Comparison of ENCODE assay signal across 1 cellular context in the genomic region with DNA sequence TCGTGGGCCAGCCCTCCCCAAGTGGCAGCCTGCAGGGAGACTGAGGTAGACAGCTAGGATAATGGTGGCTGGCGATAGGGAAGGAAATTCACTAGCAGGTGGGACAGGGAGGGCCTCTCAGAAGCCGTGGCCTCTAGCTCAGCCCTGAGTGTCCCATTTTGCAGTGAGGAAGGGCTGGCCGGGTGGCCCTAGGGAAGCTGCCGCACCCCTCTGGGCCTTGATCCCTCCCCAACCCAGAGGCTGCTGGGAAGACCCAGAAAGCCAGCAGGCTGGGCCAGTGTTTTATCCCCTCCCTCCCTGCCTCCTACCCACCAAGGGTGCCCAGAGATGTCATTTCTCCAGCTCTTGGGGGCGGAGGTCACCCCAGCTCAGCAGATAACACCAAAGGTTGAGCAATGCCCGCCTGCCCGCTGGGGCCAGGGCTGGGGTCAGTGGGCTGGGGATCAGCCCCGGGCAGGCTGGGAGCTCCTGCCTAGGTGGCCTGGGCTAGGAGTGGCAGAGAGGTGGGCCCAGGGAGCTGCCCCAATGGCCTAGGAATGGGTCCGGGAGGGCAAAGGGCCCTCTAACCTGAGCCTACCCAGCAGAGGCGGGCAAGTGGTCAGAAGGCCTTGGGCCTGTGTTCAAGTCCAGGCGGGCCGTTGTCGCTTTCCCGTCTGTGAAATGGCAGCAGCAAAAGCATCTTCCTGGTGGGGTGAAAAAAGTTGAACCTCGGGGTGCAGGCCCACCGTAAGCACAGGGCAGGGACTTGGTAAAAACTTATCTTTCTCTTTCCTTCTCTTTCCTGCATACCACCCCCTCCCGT.
TF ChIP-seq lines count a peak whose summit lies in the region.

No MANE protein-coding gene starts in this region.

TF ChIP-seq in HepG2, 621 proteins besides CTCF, POLR2A, EP300 and RAD21 (continued from another document and continues in another):
- TF ChIP-seq, protein P1, sequence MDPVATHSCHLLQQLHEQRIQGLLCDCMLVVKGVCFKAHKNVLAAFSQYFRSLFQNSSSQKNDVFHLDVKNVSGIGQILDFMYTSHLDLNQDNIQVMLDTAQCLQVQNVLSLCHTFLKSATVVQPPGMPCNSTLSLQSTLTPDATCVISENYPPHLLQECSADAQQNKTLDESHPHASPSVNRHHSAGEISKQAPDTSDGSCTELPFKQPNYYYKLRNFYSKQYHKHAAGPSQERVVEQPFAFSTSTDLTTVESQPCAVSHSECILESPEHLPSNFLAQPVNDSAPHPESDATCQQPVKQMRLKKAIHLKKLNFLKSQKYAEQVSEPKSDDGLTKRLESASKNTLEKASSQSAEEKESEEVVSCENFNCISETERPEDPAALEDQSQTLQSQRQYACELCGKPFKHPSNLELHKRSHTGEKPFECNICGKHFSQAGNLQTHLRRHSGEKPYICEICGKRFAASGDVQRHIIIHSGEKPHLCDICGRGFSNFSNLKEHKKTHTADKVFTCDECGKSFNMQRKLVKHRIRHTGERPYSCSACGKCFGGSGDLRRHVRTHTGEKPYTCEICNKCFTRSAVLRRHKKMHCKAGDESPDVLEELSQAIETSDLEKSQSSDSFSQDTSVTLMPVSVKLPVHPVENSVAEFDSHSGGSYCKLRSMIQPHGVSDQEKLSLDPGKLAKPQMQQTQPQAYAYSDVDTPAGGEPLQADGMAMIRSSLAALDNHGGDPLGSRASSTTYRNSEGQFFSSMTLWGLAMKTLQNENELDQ (CRISPR knock-in tag; IDR thresholded peaks at IDR 0.05; ENCODE audit: borderline replicate concordance) = peak; percentile 7; the same call in 1 of the 2 replicates
- TF ChIP-seq KDM6A (CRISPR knock-in tag; IDR thresholded peaks at IDR 0.05; ENCODE audit: low read depth) = peak; percentile 97
- TF ChIP-seq ZKSCAN5 (CRISPR knock-in tag; IDR thresholded peaks at IDR 0.05) = no peak; the same call in 1 of the 2 replicates
- peak; percentile 78; the same call in 1 of the 2 replicates for TF ChIP-seq ZNF232 (CRISPR knock-in tag; IDR thresholded peaks at IDR 0.05; ENCODE audit: borderline replicate concordance)
- TF ChIP-seq ZNF326 (CRISPR knock-in tag; IDR thresholded peaks at IDR 0.05; ENCODE audit: borderline replicate concordance) = no peak
- TF ChIP-seq MED8 (CRISPR knock-in tag; IDR thresholded peaks at IDR 0.05; ENCODE audit: insufficient replicate concordance) = peak; percentile 97
- no peak for TF ChIP-seq THYN1 (CRISPR knock-in tag; IDR thresholded peaks at IDR 0.05; ENCODE audit: borderline replicate concordance, low read depth)
- peak; percentile 92; the same call in 1 of the 2 replicates for TF ChIP-seq ATAD3A (CRISPR knock-in tag; IDR thresholded peaks at IDR 0.05)
- TF ChIP-seq NR2F1 (CRISPR knock-in tag; IDR thresholded peaks at IDR 0.05) = peak; percentile 97 to 99
- no peak; the same call in 1 of the 2 replicates for TF ChIP-seq ZNF850 (CRISPR knock-in tag; conservative IDR thresholded peaks at IDR 0.05)
- TF ChIP-seq ZMAT3 (CRISPR knock-in tag; conservative IDR thresholded peaks at IDR 0.05) = peak; percentile 75; the same call in 1 of the 2 replicates
- TF ChIP-seq ZNF121 (CRISPR knock-in tag; IDR thresholded peaks at IDR 0.05) = peak; percentile 95
- no peak for TF ChIP-seq POLR2AphosphoS2 (IDR thresholded peaks at IDR 0.05; ENCODE audit: low read depth, low read length)
- peak; percentile 59; the same call in 1 of the 2 replicates for TF ChIP-seq ZBTB3 (CRISPR knock-in tag; IDR thresholded peaks at IDR 0.05; ENCODE audit: borderline replicate concordance, low read depth)
- TF ChIP-seq GZF1 (CRISPR knock-in tag; IDR thresholded peaks at IDR 0.05) = peak; percentile 62; the same call in 1 of the 2 replicates
- peak; percentile 94 for TF ChIP-seq ESRRA (CRISPR knock-in tag; IDR thresholded peaks at IDR 0.05; ENCODE audit: low read depth)
- no peak; the same call in 1 of the 2 replicates for TF ChIP-seq HOXA9 (CRISPR knock-in tag; IDR thresholded peaks at IDR 0.05; ENCODE audit: borderline replicate concordance)
- TF ChIP-seq IKZF1 (IDR thresholded peaks at IDR 0.05) = no peak
- TF ChIP-seq, protein P2, sequence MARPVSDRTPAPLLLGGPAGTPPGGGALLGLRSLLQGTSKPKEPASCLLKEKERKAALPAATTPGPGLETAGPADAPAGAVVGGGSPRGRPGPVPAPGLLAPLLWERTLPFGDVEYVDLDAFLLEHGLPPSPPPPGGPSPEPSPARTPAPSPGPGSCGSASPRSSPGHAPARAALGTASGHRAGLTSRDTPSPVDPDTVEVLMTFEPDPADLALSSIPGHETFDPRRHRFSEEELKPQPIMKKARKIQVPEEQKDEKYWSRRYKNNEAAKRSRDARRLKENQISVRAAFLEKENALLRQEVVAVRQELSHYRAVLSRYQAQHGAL (CRISPR knock-in tag; IDR thresholded peaks at IDR 0.05; ENCODE audit: not compliant biosample characterization) = no peak
- TF ChIP-seq, protein P3, sequence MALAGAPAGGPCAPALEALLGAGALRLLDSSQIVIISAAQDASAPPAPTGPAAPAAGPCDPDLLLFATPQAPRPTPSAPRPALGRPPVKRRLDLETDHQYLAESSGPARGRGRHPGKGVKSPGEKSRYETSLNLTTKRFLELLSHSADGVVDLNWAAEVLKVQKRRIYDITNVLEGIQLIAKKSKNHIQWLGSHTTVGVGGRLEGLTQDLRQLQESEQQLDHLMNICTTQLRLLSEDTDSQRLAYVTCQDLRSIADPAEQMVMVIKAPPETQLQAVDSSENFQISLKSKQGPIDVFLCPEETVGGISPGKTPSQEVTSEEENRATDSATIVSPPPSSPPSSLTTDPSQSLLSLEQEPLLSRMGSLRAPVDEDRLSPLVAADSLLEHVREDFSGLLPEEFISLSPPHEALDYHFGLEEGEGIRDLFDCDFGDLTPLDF (CRISPR knock-in tag; IDR thresholded peaks at IDR 0.05) = 0 out of 2 replicates have a peak, but pooled peaks have one; percentile 40
- TF ChIP-seq, protein P4, sequence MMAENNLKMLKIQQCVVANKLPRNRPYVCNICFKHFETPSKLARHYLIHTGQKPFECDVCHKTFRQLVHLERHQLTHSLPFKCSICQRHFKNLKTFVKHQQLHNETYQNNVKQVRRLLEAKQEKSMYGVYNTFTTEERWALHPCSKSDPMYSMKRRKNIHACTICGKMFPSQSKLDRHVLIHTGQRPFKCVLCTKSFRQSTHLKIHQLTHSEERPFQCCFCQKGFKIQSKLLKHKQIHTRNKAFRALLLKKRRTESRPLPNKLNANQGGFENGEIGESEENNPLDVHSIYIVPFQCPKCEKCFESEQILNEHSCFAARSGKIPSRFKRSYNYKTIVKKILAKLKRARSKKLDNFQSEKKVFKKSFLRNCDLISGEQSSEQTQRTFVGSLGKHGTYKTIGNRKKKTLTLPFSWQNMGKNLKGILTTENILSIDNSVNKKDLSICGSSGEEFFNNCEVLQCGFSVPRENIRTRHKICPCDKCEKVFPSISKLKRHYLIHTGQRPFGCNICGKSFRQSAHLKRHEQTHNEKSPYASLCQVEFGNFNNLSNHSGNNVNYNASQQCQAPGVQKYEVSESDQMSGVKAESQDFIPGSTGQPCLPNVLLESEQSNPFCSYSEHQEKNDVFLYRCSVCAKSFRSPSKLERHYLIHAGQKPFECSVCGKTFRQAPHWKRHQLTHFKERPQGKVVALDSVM (CRISPR knock-in tag; IDR thresholded peaks at IDR 0.05) = peak; percentile 73; the same call in 1 of the 2 replicates
- peak; percentile 10; the same call in 1 of the 2 replicates for TF ChIP-seq ZNF605 (CRISPR knock-in tag; IDR thresholded peaks at IDR 0.05)
- no peak for TF ChIP-seq ZNF766 (CRISPR knock-in tag; IDR thresholded peaks at IDR 0.05; ENCODE audit: borderline replicate concordance)
- TF ChIP-seq, protein P5, sequence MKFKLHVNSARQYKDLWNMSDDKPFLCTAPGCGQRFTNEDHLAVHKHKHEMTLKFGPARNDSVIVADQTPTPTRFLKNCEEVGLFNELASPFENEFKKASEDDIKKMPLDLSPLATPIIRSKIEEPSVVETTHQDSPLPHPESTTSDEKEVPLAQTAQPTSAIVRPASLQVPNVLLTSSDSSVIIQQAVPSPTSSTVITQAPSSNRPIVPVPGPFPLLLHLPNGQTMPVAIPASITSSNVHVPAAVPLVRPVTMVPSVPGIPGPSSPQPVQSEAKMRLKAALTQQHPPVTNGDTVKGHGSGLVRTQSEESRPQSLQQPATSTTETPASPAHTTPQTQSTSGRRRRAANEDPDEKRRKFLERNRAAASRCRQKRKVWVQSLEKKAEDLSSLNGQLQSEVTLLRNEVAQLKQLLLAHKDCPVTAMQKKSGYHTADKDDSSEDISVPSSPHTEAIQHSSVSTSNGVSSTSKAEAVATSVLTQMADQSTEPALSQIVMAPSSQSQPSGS (CRISPR knock-in tag; IDR thresholded peaks at IDR 0.05) = peak; percentile 96
- TF ChIP-seq EEA1 (CRISPR knock-in tag; IDR thresholded peaks at IDR 0.05; ENCODE audit: borderline replicate concordance) = no peak
- no peak; the same call in 1 of the 2 replicates for TF ChIP-seq NFIC (IDR thresholded peaks at IDR 0.05; ENCODE audit: low read length)
- TF ChIP-seq ZNF614 (CRISPR knock-in tag; IDR thresholded peaks at IDR 0.05; ENCODE audit: borderline replicate concordance) = peak; percentile 96
- TF ChIP-seq ZNF510 (CRISPR knock-in tag; IDR thresholded peaks at IDR 0.05; ENCODE audit: low read depth) = 0 out of 2 replicates have a peak, but pooled peaks have one; percentile 42
- no peak for TF ChIP-seq PAF1 (CRISPR knock-in tag; IDR thresholded peaks at IDR 0.05)
- TF ChIP-seq PCBP1 (IDR thresholded peaks at IDR 0.05; ENCODE audit: borderline replicate concordance, low read depth, low read length) = 0 out of 2 replicates have a peak, but pooled peaks have one; percentile 94
- peak; percentile 79 for TF ChIP-seq TBL1XR1 (IDR thresholded peaks at IDR 0.05; ENCODE audit: borderline replicate concordance, low read length, partially characterized antibody)
- no peak for TF ChIP-seq FOXM1 (CRISPR knock-in tag; IDR thresholded peaks at IDR 0.05)
- no peak for TF ChIP-seq NR3C1 (CRISPR knock-in tag; IDR thresholded peaks at IDR 0.05)
- TF ChIP-seq PITX1 (CRISPR knock-in tag; IDR thresholded peaks at IDR 0.05) = peak; percentile 98
- TF ChIP-seq, protein P6, sequence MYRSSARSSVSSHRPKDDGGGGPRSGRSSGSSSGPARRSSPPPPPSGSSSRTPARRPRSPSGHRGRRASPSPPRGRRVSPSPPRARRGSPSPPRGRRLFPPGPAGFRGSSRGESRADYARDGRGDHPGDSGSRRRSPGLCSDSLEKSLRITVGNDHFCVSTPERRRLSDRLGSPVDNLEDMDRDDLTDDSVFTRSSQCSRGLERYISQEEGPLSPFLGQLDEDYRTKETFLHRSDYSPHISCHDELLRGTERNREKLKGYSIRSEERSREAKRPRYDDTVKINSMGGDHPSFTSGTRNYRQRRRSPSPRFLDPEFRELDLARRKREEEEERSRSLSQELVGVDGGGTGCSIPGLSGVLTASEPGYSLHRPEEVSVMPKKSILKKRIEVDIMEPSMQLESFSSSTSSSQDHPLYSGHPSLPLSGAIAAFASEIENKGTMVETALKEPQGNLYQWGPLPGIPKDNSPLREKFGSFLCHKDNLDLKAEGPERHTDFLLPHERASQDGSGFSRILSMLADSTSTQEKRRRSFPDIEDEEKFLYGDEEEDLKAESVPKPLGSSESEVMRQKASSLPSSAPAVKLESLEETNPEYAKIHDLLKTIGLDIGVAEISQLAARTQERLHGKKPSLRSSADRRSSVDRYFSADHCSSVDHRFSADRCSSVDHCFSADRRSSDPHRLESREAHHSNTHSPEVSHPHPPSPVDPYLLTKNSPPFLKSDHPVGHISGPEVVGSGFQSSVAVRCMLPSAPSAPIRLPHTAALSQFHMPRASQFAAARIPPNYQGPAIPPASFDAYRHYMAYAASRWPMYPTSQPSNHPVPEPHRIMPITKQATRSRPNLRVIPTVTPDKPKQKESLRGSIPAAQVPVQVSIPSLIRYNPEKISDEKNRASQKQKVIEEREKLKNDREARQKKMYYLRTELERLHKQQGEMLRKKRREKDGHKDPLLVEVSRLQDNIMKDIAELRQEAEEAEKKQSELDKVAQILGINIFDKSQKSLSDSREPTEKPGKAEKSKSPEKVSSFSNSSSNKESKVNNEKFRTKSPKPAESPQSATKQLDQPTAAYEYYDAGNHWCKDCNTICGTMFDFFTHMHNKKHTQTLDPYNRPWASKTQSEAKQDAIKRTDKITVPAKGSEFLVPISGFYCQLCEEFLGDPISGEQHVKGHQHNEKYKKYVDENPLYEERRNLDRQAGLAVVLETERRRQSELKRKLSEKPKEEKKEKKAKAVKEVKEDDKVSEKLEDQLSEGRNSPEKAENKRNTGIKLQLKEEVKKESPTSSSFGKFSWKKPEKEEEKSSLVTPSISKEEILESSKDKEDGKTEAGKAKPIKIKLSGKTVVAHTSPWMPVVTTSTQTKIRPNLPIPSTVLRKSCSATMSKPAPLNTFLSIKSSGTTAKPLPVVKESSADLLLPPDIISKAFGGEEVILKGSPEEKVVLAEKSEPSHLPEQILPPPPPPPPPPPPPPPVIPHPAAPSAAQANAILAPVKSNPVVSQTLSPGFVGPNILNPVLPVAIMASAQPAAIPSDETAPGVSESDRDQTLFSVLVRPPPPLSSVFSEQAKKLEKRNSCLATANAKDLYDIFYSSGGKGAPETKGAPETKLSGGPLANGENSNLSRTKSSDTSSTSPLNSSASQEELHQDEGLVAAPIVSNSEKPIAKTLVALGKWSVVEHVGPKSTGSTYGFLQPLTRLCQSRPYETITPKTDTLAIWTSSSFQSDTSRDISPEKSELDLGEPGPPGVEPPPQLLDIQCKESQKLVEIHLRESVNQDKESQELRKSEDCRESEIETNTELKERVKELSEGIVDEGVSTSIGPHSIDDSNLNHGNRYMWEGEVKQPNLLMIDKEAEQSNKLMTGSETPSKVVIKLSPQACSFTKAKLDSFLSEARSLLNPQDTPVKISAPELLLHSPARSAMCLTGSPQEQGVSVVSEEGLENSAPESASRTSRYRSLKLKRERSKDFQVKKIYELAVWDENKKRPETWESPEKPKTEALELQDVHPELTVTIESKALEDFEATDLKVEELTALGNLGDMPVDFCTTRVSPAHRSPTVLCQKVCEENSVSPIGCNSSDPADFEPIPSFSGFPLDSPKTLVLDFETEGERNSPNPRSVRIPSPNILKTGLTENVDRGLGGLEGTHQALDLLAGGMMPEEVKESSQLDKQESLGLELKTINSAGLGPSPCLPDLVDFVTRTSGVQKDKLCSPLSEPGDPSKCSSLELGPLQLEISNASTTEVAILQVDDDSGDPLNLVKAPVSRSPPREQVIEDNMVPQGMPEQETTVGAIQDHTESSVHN (CRISPR knock-in tag; IDR thresholded peaks at IDR 0.05) = peak; percentile 95
- TF ChIP-seq CBX5 (CRISPR knock-in tag; IDR thresholded peaks at IDR 0.05; ENCODE audit: borderline replicate concordance) = peak; percentile 94; the same call in 1 of the 2 replicates
- TF ChIP-seq ETV5 (CRISPR knock-in tag; IDR thresholded peaks at IDR 0.05; ENCODE audit: borderline replicate concordance) = peak; percentile 67
- TF ChIP-seq, protein P7, sequence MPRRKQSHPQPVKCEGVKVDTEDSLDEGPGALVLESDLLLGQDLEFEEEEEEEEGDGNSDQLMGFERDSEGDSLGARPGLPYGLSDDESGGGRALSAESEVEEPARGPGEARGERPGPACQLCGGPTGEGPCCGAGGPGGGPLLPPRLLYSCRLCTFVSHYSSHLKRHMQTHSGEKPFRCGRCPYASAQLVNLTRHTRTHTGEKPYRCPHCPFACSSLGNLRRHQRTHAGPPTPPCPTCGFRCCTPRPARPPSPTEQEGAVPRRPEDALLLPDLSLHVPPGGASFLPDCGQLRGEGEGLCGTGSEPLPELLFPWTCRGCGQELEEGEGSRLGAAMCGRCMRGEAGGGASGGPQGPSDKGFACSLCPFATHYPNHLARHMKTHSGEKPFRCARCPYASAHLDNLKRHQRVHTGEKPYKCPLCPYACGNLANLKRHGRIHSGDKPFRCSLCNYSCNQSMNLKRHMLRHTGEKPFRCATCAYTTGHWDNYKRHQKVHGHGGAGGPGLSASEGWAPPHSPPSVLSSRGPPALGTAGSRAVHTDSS (CRISPR knock-in tag; conservative IDR thresholded peaks at IDR 0.05) = no peak
- TF ChIP-seq EZH2 (conservative IDR thresholded peaks at IDR 0.05; ENCODE audit: low read depth, low read length) = no peak
- peak; percentile 77 for TF ChIP-seq TAF1 (CRISPR knock-in tag; IDR thresholded peaks at IDR 0.05)
- TF ChIP-seq ZNF670 (CRISPR knock-in tag; IDR thresholded peaks at IDR 0.05; ENCODE audit: borderline replicate concordance) = peak; percentile 79; the same call in 1 of the 2 replicates
- no peak for TF ChIP-seq ZNF496 (CRISPR knock-in tag; IDR thresholded peaks at IDR 0.05; ENCODE audit: insufficient replicate concordance)
